20 cellular contexts compared by ENCODE assay signal in the genomic region with DNA sequence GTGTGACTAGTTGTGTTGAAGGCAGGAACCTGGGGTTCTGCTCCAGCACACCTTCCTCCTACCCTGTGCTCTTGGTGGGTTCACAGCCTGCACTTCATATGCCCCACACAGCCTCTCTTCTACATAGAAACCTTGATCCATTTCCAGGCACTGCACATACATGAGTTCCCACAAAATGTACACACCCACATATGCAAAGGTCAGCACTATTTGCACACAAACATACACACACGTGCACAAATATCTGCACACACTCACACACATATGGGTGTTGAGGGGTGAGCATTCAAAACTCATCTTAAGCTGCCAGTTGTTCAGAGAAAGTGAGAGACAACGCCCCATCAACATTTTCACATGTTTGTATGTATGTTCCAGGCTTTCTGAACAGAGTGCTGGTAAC.
DNase-seq lines count a peak whose midpoint lies in the region; ATAC-seq, FAIRE-seq and TF ChIP-seq lines count a peak whose summit lies in the region.
"Had no signal": no experiment of that assay in that cellular context is flagged by ENCODE, and none has a peak within 500 bp of the region (broad histone marks: within the 10 kb centered on the region; RNA-seq: fewer than 3 reads in every experiment).

No MANE protein-coding gene starts in this region.

- peak; percentile 73 for FAIRE-seq in bronchial epithelial cell (lab: Jason Lieb, UNC)
- FAIRE-seq: GM12878, GM19239, H1 had no signal

- H4K5ac ChIP-seq in IMR-90 (ENCODE audit: low read depth, low read length) = no peak overlapping the region

- H2BK20ac ChIP-seq in IMR-90 (ENCODE audit: low read depth, low read length) = no peak overlapping the region

- no peak for TF ChIP-seq POLR2A in IMR-90 (IDR thresholded peaks at IDR 0.05; ENCODE audit: low read depth, low read length)

- H2AK5ac ChIP-seq in IMR-90 (ENCODE audit: low read depth, low read length) = no peak overlapping the region

- ATAC-seq in IMR-90 (ENCODE audit: low read depth) (no peak), lung (ENCODE audit: insufficient read depth, low FRiP score) (peak; percentile 10)
- ATAC-seq: CD8-positive, alpha-beta T cell; GM12878 had no signal

- H2AFZ ChIP-seq in IMR-90 (replicated peaks; ENCODE audit: low read length, poor library complexity) = no peak overlapping the region
- H2AFZ ChIP-seq: GM23248 had no signal

- no peak overlapping the region for H2BK15ac ChIP-seq in IMR-90 (ENCODE audit: low read depth, low read length)

- H3K56ac ChIP-seq in IMR-90 (ENCODE audit: extremely low read depth, insufficient read depth, low read length) = no peak overlapping the region

- TF ChIP-seq CTCF in IMR-90 (conservative IDR thresholded peaks at IDR 0.05; ENCODE audit: low read depth, low read length) (no peak), bronchial epithelial cell (IDR thresholded peaks at IDR 0.05; ENCODE audit: insufficient read depth, low read length, severe bottlenecking) (no peak), lung (IDR thresholded peaks at IDR 0.05; ENCODE audit: control extremely low read depth, extremely low read depth) (no peak)

- in situ Hi-C loops in IMR-90 (cut with MboI; ENCODE audit: low sequenced_read_pairs) = no loop called here

- no peaks in the 10 kb centered on the region for H3K9me1 ChIP-seq in IMR-90 (ENCODE audit: insufficient read depth, low read length)

- H3K9ac ChIP-seq in IMR-90 (ENCODE audit: low read depth, low read length) = no peak overlapping the region
- H3K9ac ChIP-seq: BLaER1, GM23248 had no signal

- H3K36me3 ChIP-seq in IMR-90 (ENCODE audit: control insufficient read depth, insufficient read depth, low read length) = no peaks in the 10 kb centered on the region
- H3K36me3 ChIP-seq in bronchial epithelial cell (ENCODE audit: control insufficient read depth, insufficient read depth, low read length) = no peaks in the 10 kb centered on the region
- no peaks in the 10 kb centered on the region for H3K36me3 ChIP-seq in lung (ENCODE audit: control insufficient read depth in 2 of 2, insufficient read depth in 2 of 2, low read length in 2 of 2)
- H3K36me3 ChIP-seq: BLaER1 had no signal

- H3K14ac ChIP-seq in IMR-90 (replicated peaks; ENCODE audit: low read depth, low read length) = no peak overlapping the region

- BruUV-seq in IMR-90 (replicated peaks; lab: Mats Ljungman, UMichigan) = no TSS peak

- WGBS in IMR-90 (ENCODE audit: extremely low coverage in 2 of 2, insufficient read length in 1 of 2), 2 experiments = no CpG with 5 or more reads among the region's 2 CpGs
- WGBS in lung, 2 donors = 65 to 69% methylated on average over 2 of the region's 2 CpGs

- H2BK120ac ChIP-seq in IMR-90 (ENCODE audit: low read depth, low read length) = no peak overlapping the region

- CTCF ChIA-PET in IMR-90 (lab: Yijun Ruan, JAX) = no interaction called here

- dilution Hi-C loops in IMR-90 (cut with HindIII; ENCODE audit: low sequenced_read_pairs, unreplicated experiment) = no loop called here

- H3K23ac ChIP-seq in IMR-90 (ENCODE audit: low read depth, low read length) = no peak overlapping the region

- H2BK5ac ChIP-seq in IMR-90 (ENCODE audit: low read depth, low read length, poor library complexity, severe bottlenecking) = no peak overlapping the region

- no peaks in the 10 kb centered on the region for H3K27me3 ChIP-seq in IMR-90 (ENCODE audit: control insufficient read depth, insufficient read depth, low read length)
- peaks cover 2% of the 10 kb centered on the region for H3K27me3 ChIP-seq in bronchial epithelial cell (ENCODE audit: control insufficient read depth, insufficient read depth, low read length)
- H3K27me3 ChIP-seq in lung (ENCODE audit: control insufficient read depth, insufficient read depth) = no peaks in the 10 kb centered on the region
- H3K27me3 ChIP-seq: BLaER1 had no signal

- no peak overlapping the region for H2AK9ac ChIP-seq in IMR-90 (replicated peaks; ENCODE audit: low read depth, low read length, poor library complexity)

- H4K8ac ChIP-seq in IMR-90 (ENCODE audit: low read depth in 2 of 2, low read length in 2 of 2) = no peak overlapping the region

- DNase-seq in IMR-90 (no peak), bronchial epithelial cell (ENCODE audit: low read depth) (no peak), lung (ENCODE audit: low spot score) (no peak), SIG-M5 (lab: John Stamatoyannopoulos, UW) (no peak), kidney glomerular epithelial cell (lab: John Stamatoyannopoulos, UW) (no peak), DMS153 (lab: John Stamatoyannopoulos, UW) (no peak)
- DNase-seq: Caco-2; CD4-positive, CD25-positive, alpha-beta regulatory T cell; CD8-positive, alpha-beta T cell; DMS79; EL; GDM1; GM23248; H7; HCEC 1CT had no signal

- H3K18ac ChIP-seq in IMR-90 (ENCODE audit: low read depth, low read length) = no peak overlapping the region

- no peaks in the 10 kb centered on the region for H4K20me1 ChIP-seq in IMR-90 (ENCODE audit: insufficient read depth, low read length)
- H4K20me1 ChIP-seq: BLaER1 had no signal

- H3K4me3 ChIP-seq in IMR-90 (ENCODE audit: insufficient read depth, low read depth, low read length) = no peak overlapping the region
- H3K4me3 ChIP-seq in bronchial epithelial cell (ENCODE audit: low read depth, low read length) = no peak overlapping the region
- no peak overlapping the region for H3K4me3 ChIP-seq in lung
- H3K4me3 ChIP-seq: BLaER1, GM12878, GM23248 had no signal

- H3K4me2 ChIP-seq in IMR-90 (ENCODE audit: low read depth, low read length) = no peak overlapping the region
- H3K4me2 ChIP-seq: BLaER1 had no signal

- H3K27ac ChIP-seq in IMR-90 (ENCODE audit: insufficient read depth, low read length) = no peak overlapping the region
- no peak overlapping the region for H3K27ac ChIP-seq in lung (ENCODE audit: low read depth in 1 of 2, low read length in 1 of 2)
- H3K27ac ChIP-seq: BLaER1, C4-2B, GM23248 had no signal

- POLR2A ChIA-PET in IMR-90 (lab: Charles Lee; ENCODE audit: unreplicated experiment) = no interaction called here

- no peak for TF ChIP-seq RAD21 in IMR-90 (IDR thresholded peaks at IDR 0.05; ENCODE audit: low read length)

- H4K91ac ChIP-seq in IMR-90 (ENCODE audit: insufficient read depth, low read depth, low read length) = no peak overlapping the region

- H3K9me3 ChIP-seq in IMR-90 (ENCODE audit: control insufficient read depth, insufficient read depth, low read length) (peaks cover 15% of the 10 kb centered on the region; the same call in 1 of the 2 replicates), lung (ENCODE audit: control insufficient read depth in 2 of 2, insufficient read depth in 1 of 2, low read length in 1 of 2) (peaks cover 0 to 13% of the 10 kb centered on the region in 2 donors)
- H3K9me3 ChIP-seq: Caco-2 had no signal

- H3K4ac ChIP-seq in IMR-90 (ENCODE audit: low read depth, low read length) = no peak overlapping the region

- no peaks in the 10 kb centered on the region for H3K79me1 ChIP-seq in IMR-90 (ENCODE audit: low read depth in 1 of 2, low read length in 2 of 2)

- intact Hi-C loops in IMR-90 (cut with micrococcal nuclease) = no loop called here

- H3K4me1 ChIP-seq in IMR-90 (ENCODE audit: control insufficient read depth, insufficient read depth, low read length) (no peaks in the 10 kb centered on the region), lung (ENCODE audit: control insufficient read depth in 2 of 2, insufficient read depth in 2 of 2, low read length in 2 of 2) (no peaks in the 10 kb centered on the region)
- H3K4me1 ChIP-seq: Caco-2 had no signal

TF ChIP-seq in IMR-90, 13 proteins besides CTCF, POLR2A, EP300 and RAD21:
- no peak for TF ChIP-seq CEBPB (IDR thresholded peaks at IDR 0.05; ENCODE audit: low read depth, low read length)
- TF ChIP-seq CHD1 (IDR thresholded peaks at IDR 0.05; ENCODE audit: low read depth, low read length) = no peak
- TF ChIP-seq MAFK (IDR thresholded peaks at IDR 0.05; ENCODE audit: low read depth, low read length) = peak; percentile 81
- TF ChIP-seq, protein P1, sequence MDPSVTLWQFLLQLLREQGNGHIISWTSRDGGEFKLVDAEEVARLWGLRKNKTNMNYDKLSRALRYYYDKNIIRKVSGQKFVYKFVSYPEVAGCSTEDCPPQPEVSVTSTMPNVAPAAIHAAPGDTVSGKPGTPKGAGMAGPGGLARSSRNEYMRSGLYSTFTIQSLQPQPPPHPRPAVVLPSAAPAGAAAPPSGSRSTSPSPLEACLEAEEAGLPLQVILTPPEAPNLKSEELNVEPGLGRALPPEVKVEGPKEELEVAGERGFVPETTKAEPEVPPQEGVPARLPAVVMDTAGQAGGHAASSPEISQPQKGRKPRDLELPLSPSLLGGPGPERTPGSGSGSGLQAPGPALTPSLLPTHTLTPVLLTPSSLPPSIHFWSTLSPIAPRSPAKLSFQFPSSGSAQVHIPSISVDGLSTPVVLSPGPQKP (IDR thresholded peaks at IDR 0.05; ENCODE audit: borderline replicate concordance, low read depth, low read length) = no peak
- TF ChIP-seq RCOR1 (IDR thresholded peaks at IDR 0.05; ENCODE audit: insufficient replicate concordance, low read length) = no peak
- TF ChIP-seq FOS (IDR thresholded peaks at IDR 0.05; ENCODE audit: low read depth, low read length) = no peak
TF ChIP-seq in IMR-90: peak in this region for 1.
